In genomic region chr5:157574456-157575095, GRCh38 we compare ENCODE assay signal across 8 cellular contexts. TPM values are rescaled to one million over a fixed set of nuclear protein-coding genes. Genes with fewer than 3 reads are reported as not detected.
A peak's percentile ranks its signal among the peaks of the same experiment; 100 is the strongest.
DNase-seq lines count a peak whose midpoint lies in the region; ATAC-seq and TF ChIP-seq lines count a peak whose summit lies in the region.

No MANE protein-coding gene starts in this region.

- H3K27ac ChIP-seq in RWPE2 (ENCODE audit: poor library complexity, severe bottlenecking), result no peak overlapping the region

- H3K27me3 ChIP-seq in RWPE2 (ENCODE audit: insufficient read depth, poor library complexity, severe bottlenecking) (no peaks in the 10 kb centered on the region), neuron (ENCODE audit: insufficient read depth, low read length) (no peaks in the 10 kb centered on the region)

- H3K9me3 ChIP-seq in RWPE2 (ENCODE audit: severe bottlenecking) (no peaks in the 10 kb centered on the region), neuron (ENCODE audit: low read length) (no peaks in the 10 kb centered on the region)

- H2AFZ ChIP-seq in neuron (ENCODE audit: low read depth, low read length), result peak overlapping the region; percentile 96

- H3K4me3 ChIP-seq in RWPE2 (ENCODE audit: severe bottlenecking) (peak overlapping the region; percentile 83), epithelial cell of esophagus (ENCODE audit: low read length) (peak overlapping the region; percentile 54), neuron (ENCODE audit: low read length) (peak overlapping the region; percentile 64)

- H3K36me3 ChIP-seq in RWPE2 (ENCODE audit: low read depth) (0 out of 2 replicates have a peak, but pooled peaks cover 3% of the 10 kb centered on the region), neuron (ENCODE audit: insufficient read depth, low read length) (no peaks in the 10 kb centered on the region)

- DNase-seq in D341Med (ENCODE audit: low spot score), result peak; percentile 68
- no peak for DNase-seq in RWPE2 (ENCODE audit: low spot score)
- no peak for DNase-seq in epithelial cell of esophagus (ENCODE audit: low read depth)
- no peak for DNase-seq in NCI-H226
- no peak for DNase-seq in ureter (ENCODE audit: low spot score)

- no peak for TF ChIP-seq CTCF in RWPE2 (IDR thresholded peaks at IDR 0.05; ENCODE audit: poor library complexity, severe bottlenecking)
- no peak for TF ChIP-seq CTCF in epithelial cell of esophagus (IDR thresholded peaks at IDR 0.05; ENCODE audit: insufficient read depth, low read depth, low read length, missing control alignments)

- peaks cover 4% of the 10 kb centered on the region for H3K4me1 ChIP-seq in RWPE2 (ENCODE audit: insufficient read depth, poor library complexity, severe bottlenecking)
- H3K4me1 ChIP-seq in neuron (ENCODE audit: insufficient read depth, low read length), result peaks cover 8% of the 10 kb centered on the region

- ATAC-seq in RWPE2 (ENCODE audit: low read depth), result no peak
- ATAC-seq in HG02610 (IDR thresholded peaks at IDR 0.05; ENCODE audit: unreplicated experiment), result no peak
- ATAC-seq in HG02678 (IDR thresholded peaks at IDR 0.05; ENCODE audit: unreplicated experiment), result no peak

RNA-seq across cellular contexts. Expression of gene ADAM19, which starts 1.0 kb away (rescaled TPM):
- total RNA-seq in ureter, result 17.4 TPM
